In genomic region chr10:14449293-14449815, GRCh38 we compare ENCODE assay signal across 26 cellular contexts.
"Had no signal": no experiment of that assay in that cellular context is flagged by ENCODE, and none has a peak within 500 bp of the region (broad histone marks: within the 10 kb centered on the region; RNA-seq: fewer than 3 reads in every experiment).

No MANE protein-coding gene starts in this region.

- ATAC-seq: activated CD8-positive, alpha-beta T cell treated with anti-CD3 and anti-CD28 coated beads for 36 hours; activated T-cell treated with anti-CD3 and anti-CD28 coated beads, Interleukin-2, amount 50 U/mL, for 4 hours; activated T-helper 17 cell treated with anti-CD3 and anti-CD28 coated beads, Interleukin-2, amount 50 U/mL, for 72 hours; gastrocnemius medialis; left colon; stimulated activated effector memory CD8-positive, alpha-beta T cell treated with anti-CD3 and anti-CD28 coated beads, Interleukin-12 subunit alpha, Interleukin-12 subunit beta, amount 100 ng/mL, for 72 hours had no signal

- DNase-seq: activated CD4-positive, alpha-beta T cell treated with anti-CD3 and anti-CD28 coated beads, Interleukin-2, amount 10 ng/mL, durations not matched to agents 7 days and 5 days; activated CD4-positive, CD25-positive, alpha-beta regulatory T cell treated with anti-CD3 and anti-CD28 coated beads, Interleukin-2, amount 50 U/mL, for 72 hours; activated CD8-positive, alpha-beta T cell treated with anti-CD3 and anti-CD28 coated beads for 36 hours; activated gamma-delta T cell treated with Interleukin-2 at 50 U/mL for 16 hours; activated naive CD4-positive, alpha-beta T cell treated with anti-CD3 and anti-CD28 coated beads, Interleukin-2, amount 50 U/mL, for 16 hours; activated T-cell treated with anti-CD3 and anti-CD28 coated beads, Interleukin-2, amount 50 U/mL, for 4 hours; amniotic stem cell; dermis blood vessel endothelial cell; effector CD4-positive, alpha-beta T cell; gastrocnemius medialis; left colon; mammary epithelial cell; naive B cell; occipital lobe; stimulated activated CD4-positive, alpha-beta T cell treated with anti-CD3 and anti-CD28 coated beads, Interleukin-4, amount 100 ng/mL, for 24 hours; substantia nigra; SW 1271; T-helper 9 cell; WERI-Rb-1 had no signal

- H3K4me2 ChIP-seq: hepatocyte had no signal

- FAIRE-seq: colon, keratinocyte, TTC549 had no signal

- H3K27me3 ChIP-seq: gastrocnemius medialis, hepatocyte had no signal

- H3K36me3 ChIP-seq: gastrocnemius medialis, WERI-Rb-1 had no signal

- H3K27ac ChIP-seq: gastrocnemius medialis, hepatocyte, skin epidermis, WERI-Rb-1 had no signal

- H2AFZ ChIP-seq: hepatocyte had no signal

- H3K4me1 ChIP-seq: gastrocnemius medialis had no signal

- H3K9me3 ChIP-seq: gastrocnemius medialis had no signal

- H3K4me3 ChIP-seq: gastrocnemius medialis, hepatocyte, skin epidermis had no signal
